In the genomic region with DNA sequence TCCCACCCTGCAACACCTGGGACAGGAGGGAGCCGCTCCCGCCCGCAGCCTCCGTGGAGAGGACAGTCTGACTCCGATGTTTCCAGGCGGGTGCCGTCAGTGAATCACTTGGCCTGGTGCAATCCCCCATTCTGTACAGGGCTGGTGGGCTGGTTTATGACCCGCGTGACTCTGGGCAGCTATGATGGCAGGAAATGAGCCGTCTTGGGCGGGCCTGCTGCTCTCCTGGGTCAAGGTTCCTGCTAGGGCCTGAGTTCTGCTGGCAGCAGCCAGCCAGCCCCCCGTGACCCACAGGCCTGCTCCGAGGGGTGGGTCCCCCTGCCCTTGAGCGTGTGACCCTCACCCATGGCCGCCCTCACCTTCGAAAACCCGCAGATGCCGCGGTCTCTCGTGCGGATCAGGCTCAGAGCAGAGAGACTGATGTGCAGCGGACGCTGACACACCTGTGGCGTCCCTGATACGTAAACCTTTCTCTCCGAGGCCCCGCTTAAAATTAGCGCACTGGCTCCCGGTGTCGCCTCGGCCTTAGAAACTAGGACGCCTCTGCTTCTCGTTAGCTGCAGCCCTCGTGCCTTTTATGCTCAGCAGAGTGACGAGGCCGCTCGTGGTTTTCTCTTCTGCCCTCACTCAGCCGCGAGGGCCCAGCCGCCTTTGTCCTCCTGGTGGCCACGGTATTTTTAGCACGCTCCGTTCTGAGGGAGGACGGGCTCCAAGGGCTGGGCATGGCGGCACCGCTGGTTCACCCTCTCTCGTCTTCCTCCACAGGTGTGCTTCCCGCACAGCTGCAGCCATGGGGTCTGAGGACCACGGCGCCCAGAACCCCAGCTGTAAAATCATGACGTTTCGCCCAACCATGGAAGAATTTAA, we compare ENCODE assay signal across 13 cellular contexts.
DNase-seq lines count a peak whose midpoint lies in the region; ATAC-seq and TF ChIP-seq lines count a peak whose summit lies in the region.
"Had no signal": no experiment of that assay in that cellular context is flagged by ENCODE, and none has a peak within 500 bp of the region (broad histone marks: within the 10 kb centered on the region; RNA-seq: fewer than 3 reads in every experiment).

No MANE protein-coding gene starts in this region.

- no peak for ATAC-seq in activated CD4-positive, alpha-beta T cell treated with anti-CD3 and anti-CD28 coated beads for 36 hours

- 86% methylated on average over 51 of the region's 52 CpGs for WGBS in smooth muscle cell (ENCODE audit: low lambda C conversion rate)

- H3K36me3 ChIP-seq in right atrium auricular region (peaks cover 22% of the 10 kb centered on the region), smooth muscle cell (ENCODE audit: low read depth) (no peaks in the 10 kb centered on the region)

- no peaks in the 10 kb centered on the region for H3K9me3 ChIP-seq in right atrium auricular region
- H3K9me3 ChIP-seq in smooth muscle cell (replicated peaks; ENCODE audit: low read depth) = no peaks in the 10 kb centered on the region
- H3K9me3 ChIP-seq: Caco-2, thoracic aorta had no signal

- H3K9me3 Mint-ChIP-seq in activated CD4-positive, alpha-beta T cell treated with anti-CD3 and anti-CD28 coated beads, Interleukin-2, amount 10 ng/mL, durations not matched to agents 24 days and 14 days = no peaks in the 10 kb centered on the region
- no peaks in the 10 kb centered on the region for H3K9me3 Mint-ChIP-seq in activated CD4-positive, alpha-beta T cell treated with anti-CD3 and anti-CD28 coated beads for 36 hours (ENCODE audit: low read depth)
- no peaks in the 10 kb centered on the region for H3K9me3 Mint-ChIP-seq in activated CD4-positive, alpha-beta memory T cell treated with anti-CD3 and anti-CD28 coated beads, Interleukin-2, amount 10 ng/mL, durations not matched to agents 7 days and 5 days
- H3K9me3 Mint-ChIP-seq: activated T-cell treated with anti-CD3 and anti-CD28 coated beads, Interleukin-2, amount 50 U/mL, for 4 hours; natural killer cell had no signal

- CTCF ChIA-PET in activated CD4-positive, alpha-beta T cell treated with anti-CD3 and anti-CD28 coated beads for 36 hours (lab: Charles Lee) = interaction anchor here (0.6 to 3.7 kb wide), 10 partner anchors 10 to 223 kb away, joined by 3 to 24 read pairs (median 4); no protein-coding TSS in a partner anchor
- CTCF ChIA-PET in GM10248 (lab: Yijun Ruan, JAX) = interaction anchor here (0.9 to 6.9 kb wide), 21 partner anchors 10 to 225 kb away, joined by 3 to 76 read pairs (median 5); no protein-coding TSS in a partner anchor
- CTCF ChIA-PET in activated CD4-positive, alpha-beta memory T cell treated with anti-CD3 and anti-CD28 coated beads, Interleukin-2, amount 10 ng/mL, durations not matched to agents 7 days and 5 days (lab: Charles Lee) = interaction anchor here (0.6 to 2.8 kb wide), 18 partner anchors 14 to 436 kb away, joined by 3 to 45 read pairs (median 5); partner anchors contain the start of genes KDM4B and PLIN3

- peaks cover 100% of the 10 kb centered on the region for H4K20me1 ChIP-seq in smooth muscle cell (ENCODE audit: low read depth)

- H3K4me1 ChIP-seq in right atrium auricular region = peaks cover 0 to 58% of the 10 kb centered on the region in 2 donors
- peaks cover 3% of the 10 kb centered on the region for H3K4me1 ChIP-seq in smooth muscle cell (ENCODE audit: low read depth)
- H3K4me1 ChIP-seq: Caco-2 had no signal

- no peak for TF ChIP-seq CTCF in right atrium auricular region (IDR thresholded peaks at IDR 0.05)
- TF ChIP-seq CTCF in smooth muscle cell (IDR thresholded peaks at IDR 0.05; ENCODE audit: borderline replicate concordance, insufficient read depth, poor library complexity, severe bottlenecking) = no peak
- TF ChIP-seq CTCF in GM10248 (IDR thresholded peaks at IDR 0.05; ENCODE audit: control extremely low read depth, extremely low read depth, low read depth, missing control alignments) = no peak

- POLR2A ChIA-PET in activated CD4-positive, alpha-beta T cell treated with anti-CD3 and anti-CD28 coated beads for 36 hours (lab: Charles Lee) = interaction anchor here (0.6 kb wide), 1 partner anchor 29 kb away, joined by 9 read pairs; no protein-coding TSS in a partner anchor
- POLR2A ChIA-PET in GM10248 (lab: Yijun Ruan, JAX) = interaction anchor here (0.5 kb wide), 1 partner anchor 186 kb away, joined by 3 read pairs; no protein-coding TSS in a partner anchor
- POLR2A ChIA-PET in activated CD4-positive, alpha-beta memory T cell treated with anti-CD3 and anti-CD28 coated beads, Interleukin-2, amount 10 ng/mL, durations not matched to agents 7 days and 5 days (lab: Charles Lee) = interaction anchor here (1.0 kb wide), 2 partner anchors 121 to 161 kb away, joined by 3 to 4 read pairs; no protein-coding TSS in a partner anchor

- H3F3A ChIP-seq in smooth muscle cell (ENCODE audit: low read depth) = no peaks in the 10 kb centered on the region

- no peak for DNase-seq in activated CD4-positive, alpha-beta T cell treated with anti-CD3 and anti-CD28 coated beads, Interleukin-2, amount 10 ng/mL, durations not matched to agents 24 days and 14 days
- no peak for DNase-seq in activated CD4-positive, alpha-beta T cell treated with anti-CD3 and anti-CD28 coated beads for 36 hours
- DNase-seq in astrocyte of the hippocampus (ENCODE audit: low read depth, low spot score) (peak; percentile 76), right atrium auricular region (ENCODE audit: low spot score) (no peak), smooth muscle cell (lab: John Stamatoyannopoulos, UW; ENCODE audit: unreplicated experiment) (no peak), cerebellar nuclear complex (lab: John Stamatoyannopoulos, UW) (no peak), GM10248 (ENCODE audit: extremely low spot score) (no peak)
- no peak for DNase-seq in activated CD4-positive, alpha-beta memory T cell treated with anti-CD3 and anti-CD28 coated beads, Interleukin-2, amount 10 ng/mL, durations not matched to agents 7 days and 5 days
- DNase-seq: cortex of kidney had no signal

- H3K27me3 ChIP-seq in right atrium auricular region = no peaks in the 10 kb centered on the region
- no peaks in the 10 kb centered on the region for H3K27me3 ChIP-seq in smooth muscle cell (ENCODE audit: low read depth)

- H3K4me3 Mint-ChIP-seq in activated CD4-positive, alpha-beta T cell treated with anti-CD3 and anti-CD28 coated beads, Interleukin-2, amount 10 ng/mL, durations not matched to agents 24 days and 14 days = no peak overlapping the region
- H3K4me3 Mint-ChIP-seq in activated CD4-positive, alpha-beta T cell treated with anti-CD3 and anti-CD28 coated beads for 36 hours = no peak overlapping the region
- H3K4me3 Mint-ChIP-seq in activated CD4-positive, alpha-beta memory T cell treated with anti-CD3 and anti-CD28 coated beads, Interleukin-2, amount 10 ng/mL, durations not matched to agents 7 days and 5 days = no peak overlapping the region
- H3K4me3 Mint-ChIP-seq: activated T-cell treated with anti-CD3 and anti-CD28 coated beads, Interleukin-2, amount 50 U/mL, for 4 hours; natural killer cell had no signal

- no peak overlapping the region for H3K4me3 ChIP-seq in right atrium auricular region
- no peak overlapping the region for H3K4me3 ChIP-seq in smooth muscle cell
- H3K4me3 ChIP-seq: thoracic aorta had no signal

- H3K79me2 ChIP-seq in smooth muscle cell (ENCODE audit: low read depth) = peaks cover 73% of the 10 kb centered on the region

- no peak overlapping the region for H2AFZ ChIP-seq in smooth muscle cell (ENCODE audit: low read depth)

- H3K4me2 ChIP-seq in smooth muscle cell = no peak overlapping the region

- H3K27ac ChIP-seq in right atrium auricular region (peak overlapping the region; percentile 64 to 77), smooth muscle cell (ENCODE audit: low read depth) (peak overlapping the region; percentile 44)
- H3K27ac ChIP-seq: thoracic aorta had no signal

- peaks cover 11% of the 10 kb centered on the region for H3K36me3 Mint-ChIP-seq in activated CD4-positive, alpha-beta T cell treated with anti-CD3 and anti-CD28 coated beads, Interleukin-2, amount 10 ng/mL, durations not matched to agents 24 days and 14 days (ENCODE audit: low read depth)
- H3K36me3 Mint-ChIP-seq in activated CD4-positive, alpha-beta T cell treated with anti-CD3 and anti-CD28 coated beads for 36 hours (ENCODE audit: low read depth) = peaks cover 2% of the 10 kb centered on the region
- no peaks in the 10 kb centered on the region for H3K36me3 Mint-ChIP-seq in activated CD4-positive, alpha-beta memory T cell treated with anti-CD3 and anti-CD28 coated beads, Interleukin-2, amount 10 ng/mL, durations not matched to agents 7 days and 5 days (ENCODE audit: low read depth)
- H3K36me3 Mint-ChIP-seq: natural killer cell had no signal

- no peaks in the 10 kb centered on the region for H3K27me3 Mint-ChIP-seq in activated CD4-positive, alpha-beta T cell treated with anti-CD3 and anti-CD28 coated beads, Interleukin-2, amount 10 ng/mL, durations not matched to agents 24 days and 14 days
- no peaks in the 10 kb centered on the region for H3K27me3 Mint-ChIP-seq in activated CD4-positive, alpha-beta T cell treated with anti-CD3 and anti-CD28 coated beads for 36 hours
- H3K27me3 Mint-ChIP-seq in activated CD4-positive, alpha-beta memory T cell treated with anti-CD3 and anti-CD28 coated beads, Interleukin-2, amount 10 ng/mL, durations not matched to agents 7 days and 5 days = no peaks in the 10 kb centered on the region

- no peak overlapping the region for H3K9ac ChIP-seq in smooth muscle cell (ENCODE audit: low read depth)

- no peaks in the 10 kb centered on the region for H3K4me1 Mint-ChIP-seq in activated CD4-positive, alpha-beta T cell treated with anti-CD3 and anti-CD28 coated beads, Interleukin-2, amount 10 ng/mL, durations not matched to agents 24 days and 14 days
- H3K4me1 Mint-ChIP-seq in activated CD4-positive, alpha-beta T cell treated with anti-CD3 and anti-CD28 coated beads for 36 hours = peaks cover 8% of the 10 kb centered on the region
- H3K4me1 Mint-ChIP-seq in activated CD4-positive, alpha-beta memory T cell treated with anti-CD3 and anti-CD28 coated beads, Interleukin-2, amount 10 ng/mL, durations not matched to agents 7 days and 5 days = no peaks in the 10 kb centered on the region

- peak overlapping the region; percentile 13 for H3K27ac Mint-ChIP-seq in activated CD4-positive, alpha-beta T cell treated with anti-CD3 and anti-CD28 coated beads, Interleukin-2, amount 10 ng/mL, durations not matched to agents 24 days and 14 days
- no peak overlapping the region for H3K27ac Mint-ChIP-seq in activated CD4-positive, alpha-beta T cell treated with anti-CD3 and anti-CD28 coated beads for 36 hours
- no peak overlapping the region for H3K27ac Mint-ChIP-seq in activated CD4-positive, alpha-beta memory T cell treated with anti-CD3 and anti-CD28 coated beads, Interleukin-2, amount 10 ng/mL, durations not matched to agents 7 days and 5 days
- H3K27ac Mint-ChIP-seq: natural killer cell had no signal

- intact Hi-C loops in activated CD4-positive, alpha-beta T cell treated with anti-CD3 and anti-CD28 coated beads, Interleukin-2, amount 10 ng/mL, durations not matched to agents 24 days and 14 days (cut with micrococcal nuclease) = loop anchor here (10.0 kb wide), 1 partner anchor 542 kb away; no protein-coding TSS in a partner anchor
- intact Hi-C loops in activated CD4-positive, alpha-beta T cell treated with anti-CD3 and anti-CD28 coated beads for 36 hours (cut with DNase I, micrococcal nuclease) = no loop called here
